Comparison of ENCODE assay signal across 22 cellular contexts in the genomic region with DNA sequence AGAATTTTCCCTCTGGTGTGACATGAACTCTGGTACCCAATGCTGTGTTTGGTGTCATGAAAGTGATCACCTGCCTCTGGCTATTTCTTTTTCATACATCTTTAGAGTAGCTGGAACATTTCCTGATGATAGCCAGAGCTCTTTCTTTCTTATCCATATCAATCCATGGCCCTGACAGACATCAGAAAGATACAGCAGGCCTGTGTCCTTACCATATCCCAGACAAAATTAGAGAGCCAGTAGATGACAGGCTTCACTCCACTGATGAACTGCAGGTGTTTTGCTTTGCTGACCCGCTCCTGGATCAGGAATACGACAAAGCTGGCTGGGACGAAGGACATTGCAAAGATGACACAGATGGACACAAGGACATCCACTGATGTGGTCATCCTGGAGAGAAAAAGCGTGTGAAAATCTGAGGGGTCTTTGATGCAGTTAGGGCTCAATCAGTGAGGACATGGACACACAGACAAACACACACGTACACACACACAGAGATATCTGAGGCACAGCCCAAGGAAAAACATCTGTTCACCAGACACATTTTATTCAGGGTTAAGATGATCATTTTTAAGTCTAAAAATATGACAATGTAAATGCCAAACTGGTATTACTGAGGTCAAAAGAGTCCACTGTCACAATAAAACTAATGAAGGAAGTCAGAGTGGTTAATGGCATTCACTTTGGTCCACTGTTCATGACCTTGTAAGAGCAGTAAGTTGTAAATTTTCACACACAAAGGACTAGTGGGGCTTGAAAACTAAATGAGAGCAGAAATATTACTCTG.
"Had no signal": no experiment of that assay in that cellular context is flagged by ENCODE, and none has a peak within 500 bp of the region (broad histone marks: within the 10 kb centered on the region; RNA-seq: fewer than 3 reads in every experiment).

No MANE protein-coding gene starts in this region.

- H3K4me1 Mint-ChIP-seq: activated B cell treated with CpG ODN at 0.5 μM for 24 hours; activated CD4-positive, alpha-beta T cell treated with anti-CD3 and anti-CD28 coated beads, Interleukin-2, amount 10 ng/mL, durations not matched to agents 24 days and 14 days had no signal

- DNase-seq: activated B cell treated with CpG ODN at 0.5 μM for 24 hours; activated CD4-positive, alpha-beta T cell treated with anti-CD3 and anti-CD28 coated beads for 1 hour; activated CD4-positive, alpha-beta T cell treated with anti-CD3 and anti-CD28 coated beads, Interleukin-2, amount 10 ng/mL, durations not matched to agents 24 days and 14 days; activated CD4-positive, alpha-beta T cell treated with anti-CD3 and anti-CD28 coated beads, Interleukin-2, amount 50 U/mL, for 48 hours; activated gamma-delta T cell; activated naive CD4-positive, alpha-beta T cell treated with anti-CD3 and anti-CD28 coated beads for 36 hours; activated T-cell treated with anti-CD3 and anti-CD28 coated beads, Interleukin-2, amount 50 U/mL, for 4 hours; brain microvascular endothelial cell; IMR-90; KG1; NCI-H1092 treated with DMSO at 0.1 percent for 48 hours; NCI-H1436; NCI-H1694 treated with DMSO at 0.1 percent for 48 hours; NCI-H2029 treated with DMSO at 0.1 percent for 48 hours; NCI-H345; NCI-H510A; NCI-H526 treated with DMSO at 0.1 percent for 48 hours; NCI-H82; SIG-M5 had no signal

- H3K27me3 Mint-ChIP-seq: activated B cell treated with CpG ODN at 0.5 μM for 24 hours; activated CD4-positive, alpha-beta T cell treated with anti-CD3 and anti-CD28 coated beads, Interleukin-2, amount 10 ng/mL, durations not matched to agents 24 days and 14 days; activated naive CD8-positive, alpha-beta T cell had no signal

- H3K27ac ChIP-seq: brain microvascular endothelial cell, SK-N-MC had no signal

- H3K27ac Mint-ChIP-seq: activated B cell treated with CpG ODN at 0.5 μM for 24 hours; activated CD4-positive, alpha-beta T cell treated with anti-CD3 and anti-CD28 coated beads, Interleukin-2, amount 10 ng/mL, durations not matched to agents 24 days and 14 days; activated naive CD4-positive, alpha-beta T cell treated with anti-CD3 and anti-CD28 coated beads for 36 hours; activated naive CD8-positive, alpha-beta T cell; T-helper 1 cell treated with Interleukin-12 subunit alpha and Interleukin-12 subunit beta and Interleukin-4 antibody, amounts not matched to agents 30 μg/mL and 1 μg/mL, for 36 hours had no signal

- H3K4me3 Mint-ChIP-seq: activated B cell treated with CpG ODN at 0.5 μM for 24 hours; activated CD4-positive, alpha-beta T cell treated with anti-CD3 and anti-CD28 coated beads, Interleukin-2, amount 10 ng/mL, durations not matched to agents 24 days and 14 days; activated naive CD4-positive, alpha-beta T cell treated with anti-CD3 and anti-CD28 coated beads for 36 hours; activated naive CD8-positive, alpha-beta T cell; activated T-cell treated with anti-CD3 and anti-CD28 coated beads, Interleukin-2, amount 50 U/mL, for 4 hours; T-helper 1 cell treated with Interleukin-12 subunit alpha and Interleukin-12 subunit beta and Interleukin-4 antibody, amounts not matched to agents 30 μg/mL and 1 μg/mL, for 36 hours had no signal

- H3K27me3 ChIP-seq: brain microvascular endothelial cell had no signal

- H3K9me3 Mint-ChIP-seq: activated B cell treated with CpG ODN at 0.5 μM for 24 hours; activated CD4-positive, alpha-beta T cell treated with anti-CD3 and anti-CD28 coated beads, Interleukin-2, amount 10 ng/mL, durations not matched to agents 24 days and 14 days; activated naive CD4-positive, alpha-beta T cell treated with anti-CD3 and anti-CD28 coated beads for 36 hours; activated T-cell treated with anti-CD3 and anti-CD28 coated beads, Interleukin-2, amount 50 U/mL, for 4 hours; T-helper 1 cell treated with Interleukin-12 subunit alpha and Interleukin-12 subunit beta and Interleukin-4 antibody, amounts not matched to agents 30 μg/mL and 1 μg/mL, for 36 hours had no signal

- H3K4me3 ChIP-seq: SK-N-MC had no signal

- ATAC-seq: activated T-cell treated with anti-CD3 and anti-CD28 coated beads, Interleukin-2, amount 50 U/mL, for 4 hours had no signal
